In the genomic region with DNA sequence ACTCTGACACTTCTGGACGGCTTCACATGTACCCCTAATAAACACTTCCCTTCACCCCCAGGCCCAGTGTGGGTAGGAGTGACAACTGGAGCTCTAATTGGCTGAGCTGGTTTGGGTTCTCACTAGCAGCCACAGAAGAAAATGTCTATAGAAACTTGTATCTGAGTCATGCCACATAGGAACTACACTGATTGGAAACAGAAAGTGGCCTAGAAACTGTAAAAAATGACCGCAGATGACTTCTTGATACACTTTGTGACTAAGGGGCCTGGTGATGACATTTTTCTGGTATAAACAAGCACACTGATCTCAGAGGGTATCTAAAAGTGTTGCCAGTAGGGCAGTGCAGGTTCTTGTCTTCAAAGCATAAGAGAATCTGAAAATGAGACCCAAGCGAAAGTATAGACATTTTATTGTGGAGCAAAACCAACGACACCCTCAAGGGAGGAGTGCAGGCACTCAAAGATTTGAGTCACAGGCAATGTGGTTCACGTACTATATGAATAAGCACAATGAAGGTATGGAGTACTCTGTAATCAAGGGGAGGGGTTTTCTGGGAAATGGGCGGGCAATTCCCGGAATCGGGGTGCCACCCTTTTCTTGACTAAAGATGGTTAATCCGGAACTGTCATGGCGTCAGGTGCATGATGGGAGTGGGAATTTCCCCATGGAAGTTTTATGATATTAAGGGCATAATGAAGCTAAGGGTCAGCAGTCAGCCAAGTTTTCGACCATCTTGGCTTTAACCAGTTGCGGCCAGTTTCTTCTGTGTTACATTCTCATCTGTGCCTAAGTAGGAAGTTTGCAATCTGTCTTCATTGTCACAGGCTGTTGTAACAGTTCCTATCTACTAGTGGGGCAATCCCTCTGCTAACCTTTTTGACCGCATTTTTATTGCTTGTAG, we compare ENCODE assay signal across 1 cellular context.
TF ChIP-seq lines count a peak whose summit lies in the region.

A gene with protein sequence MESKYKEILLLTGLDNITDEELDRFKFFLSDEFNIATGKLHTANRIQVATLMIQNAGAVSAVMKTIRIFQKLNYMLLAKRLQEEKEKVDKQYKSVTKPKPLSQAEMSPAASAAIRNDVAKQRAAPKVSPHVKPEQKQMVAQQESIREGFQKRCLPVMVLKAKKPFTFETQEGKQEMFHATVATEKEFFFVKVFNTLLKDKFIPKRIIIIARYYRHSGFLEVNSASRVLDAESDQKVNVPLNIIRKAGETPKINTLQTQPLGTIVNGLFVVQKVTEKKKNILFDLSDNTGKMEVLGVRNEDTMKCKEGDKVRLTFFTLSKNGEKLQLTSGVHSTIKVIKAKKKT (minus strand): TSS at position 14 of the 904 bp plus-strand sequence. CDS start 3,267 bp downstream, outside the sequence.

TF ChIP-seq in HepG2, 621 proteins besides CTCF, POLR2A, EP300 and RAD21 (continued from another document):
- TF ChIP-seq, protein P1, sequence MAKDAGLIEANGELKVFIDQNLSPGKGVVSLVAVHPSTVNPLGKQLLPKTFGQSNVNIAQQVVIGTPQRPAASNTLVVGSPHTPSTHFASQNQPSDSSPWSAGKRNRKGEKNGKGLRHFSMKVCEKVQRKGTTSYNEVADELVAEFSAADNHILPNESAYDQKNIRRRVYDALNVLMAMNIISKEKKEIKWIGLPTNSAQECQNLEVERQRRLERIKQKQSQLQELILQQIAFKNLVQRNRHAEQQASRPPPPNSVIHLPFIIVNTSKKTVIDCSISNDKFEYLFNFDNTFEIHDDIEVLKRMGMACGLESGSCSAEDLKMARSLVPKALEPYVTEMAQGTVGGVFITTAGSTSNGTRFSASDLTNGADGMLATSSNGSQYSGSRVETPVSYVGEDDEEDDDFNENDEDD (CRISPR knock-in tag; IDR thresholded peaks at IDR 0.05; ENCODE audit: borderline replicate concordance): no peak
- TF ChIP-seq, protein P2, sequence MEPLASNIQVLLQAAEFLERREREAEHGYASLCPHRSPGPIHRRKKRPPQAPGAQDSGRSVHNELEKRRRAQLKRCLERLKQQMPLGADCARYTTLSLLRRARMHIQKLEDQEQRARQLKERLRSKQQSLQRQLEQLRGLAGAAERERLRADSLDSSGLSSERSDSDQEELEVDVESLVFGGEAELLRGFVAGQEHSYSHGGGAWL (CRISPR knock-in tag; IDR thresholded peaks at IDR 0.05): no peak
- TF ChIP-seq, protein P3, sequence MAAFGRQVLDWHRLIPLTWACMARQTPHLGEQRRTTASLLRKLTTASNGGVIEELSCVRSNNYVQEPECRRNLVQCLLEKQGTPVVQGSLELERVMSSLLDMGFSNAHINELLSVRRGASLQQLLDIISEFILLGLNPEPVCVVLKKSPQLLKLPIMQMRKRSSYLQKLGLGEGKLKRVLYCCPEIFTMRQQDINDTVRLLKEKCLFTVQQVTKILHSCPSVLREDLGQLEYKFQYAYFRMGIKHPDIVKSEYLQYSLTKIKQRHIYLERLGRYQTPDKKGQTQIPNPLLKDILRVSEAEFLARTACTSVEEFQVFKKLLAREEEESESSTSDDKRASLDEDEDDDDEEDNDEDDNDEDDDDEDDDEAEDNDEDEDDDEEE (CRISPR knock-in tag; IDR thresholded peaks at IDR 0.05): no peak
- TF ChIP-seq DMAP1 (CRISPR knock-in tag; IDR thresholded peaks at IDR 0.05) (no peak), ZMAT3 (CRISPR knock-in tag; conservative IDR thresholded peaks at IDR 0.05) (no peak), ZNF558 (CRISPR knock-in tag; IDR thresholded peaks at IDR 0.05; ENCODE audit: borderline replicate concordance) (no peak)
- TF ChIP-seq, protein P4, sequence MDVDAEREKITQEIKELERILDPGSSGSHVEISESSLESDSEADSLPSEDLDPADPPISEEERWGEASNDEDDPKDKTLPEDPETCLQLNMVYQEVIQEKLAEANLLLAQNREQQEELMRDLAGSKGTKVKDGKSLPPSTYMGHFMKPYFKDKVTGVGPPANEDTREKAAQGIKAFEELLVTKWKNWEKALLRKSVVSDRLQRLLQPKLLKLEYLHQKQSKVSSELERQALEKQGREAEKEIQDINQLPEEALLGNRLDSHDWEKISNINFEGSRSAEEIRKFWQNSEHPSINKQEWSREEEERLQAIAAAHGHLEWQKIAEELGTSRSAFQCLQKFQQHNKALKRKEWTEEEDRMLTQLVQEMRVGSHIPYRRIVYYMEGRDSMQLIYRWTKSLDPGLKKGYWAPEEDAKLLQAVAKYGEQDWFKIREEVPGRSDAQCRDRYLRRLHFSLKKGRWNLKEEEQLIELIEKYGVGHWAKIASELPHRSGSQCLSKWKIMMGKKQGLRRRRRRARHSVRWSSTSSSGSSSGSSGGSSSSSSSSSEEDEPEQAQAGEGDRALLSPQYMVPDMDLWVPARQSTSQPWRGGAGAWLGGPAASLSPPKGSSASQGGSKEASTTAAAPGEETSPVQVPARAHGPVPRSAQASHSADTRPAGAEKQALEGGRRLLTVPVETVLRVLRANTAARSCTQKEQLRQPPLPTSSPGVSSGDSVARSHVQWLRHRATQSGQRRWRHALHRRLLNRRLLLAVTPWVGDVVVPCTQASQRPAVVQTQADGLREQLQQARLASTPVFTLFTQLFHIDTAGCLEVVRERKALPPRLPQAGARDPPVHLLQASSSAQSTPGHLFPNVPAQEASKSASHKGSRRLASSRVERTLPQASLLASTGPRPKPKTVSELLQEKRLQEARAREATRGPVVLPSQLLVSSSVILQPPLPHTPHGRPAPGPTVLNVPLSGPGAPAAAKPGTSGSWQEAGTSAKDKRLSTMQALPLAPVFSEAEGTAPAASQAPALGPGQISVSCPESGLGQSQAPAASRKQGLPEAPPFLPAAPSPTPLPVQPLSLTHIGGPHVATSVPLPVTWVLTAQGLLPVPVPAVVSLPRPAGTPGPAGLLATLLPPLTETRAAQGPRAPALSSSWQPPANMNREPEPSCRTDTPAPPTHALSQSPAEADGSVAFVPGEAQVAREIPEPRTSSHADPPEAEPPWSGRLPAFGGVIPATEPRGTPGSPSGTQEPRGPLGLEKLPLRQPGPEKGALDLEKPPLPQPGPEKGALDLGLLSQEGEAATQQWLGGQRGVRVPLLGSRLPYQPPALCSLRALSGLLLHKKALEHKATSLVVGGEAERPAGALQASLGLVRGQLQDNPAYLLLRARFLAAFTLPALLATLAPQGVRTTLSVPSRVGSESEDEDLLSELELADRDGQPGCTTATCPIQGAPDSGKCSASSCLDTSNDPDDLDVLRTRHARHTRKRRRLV (CRISPR knock-in tag; IDR thresholded peaks at IDR 0.05): no peak
TF ChIP-seq in HepG2: peak in this region for 0.
